ENCODE assay signal across 3 cellular contexts in genomic region chr4:159904906-159905305, GRCh38.
"Had no signal": no experiment of that assay in that cellular context is flagged by ENCODE, and none has a peak within 500 bp of the region (broad histone marks: within the 10 kb centered on the region; RNA-seq: fewer than 3 reads in every experiment).

No MANE protein-coding gene starts in this region.

- H3K4me3 ChIP-seq: GM12878 had no signal

- ATAC-seq: GM12878 had no signal

- DNase-seq: GDM1, GF-D8 had no signal
